ENCODE assay signal across 11 cellular contexts in genomic region chr12:10033783-10034381, GRCh38. TPM values are rescaled to one million over a fixed set of nuclear protein-coding genes. Genes with fewer than 3 reads are reported as not detected.
DNase-seq lines count a peak whose midpoint lies in the region; ATAC-seq and TF ChIP-seq lines count a peak whose summit lies in the region.
"Had no signal": no experiment of that assay in that cellular context is flagged by ENCODE, and none has a peak within 500 bp of the region (broad histone marks: within the 10 kb centered on the region; RNA-seq: fewer than 3 reads in every experiment).

No MANE protein-coding gene starts in this region.

- DNase-seq in heart left ventricle, result no peak
- DNase-seq in left ventricle myocardium superior, result no peak
- DNase-seq in Peyer's patch, result no peak
- DNase-seq in fibroblast of pulmonary artery (ENCODE audit: low read depth), result peak; percentile 26
- no peak for DNase-seq in upper lobe of right lung
- DNase-seq in stimulated activated CD8-positive, alpha-beta memory T cell treated with anti-CD3 and anti-CD28 coated beads, Interleukin-4, amount 100 ng/mL, for 48 hours, result no peak
- no peak for DNase-seq in activated T-cell treated with anti-CD3 and anti-CD28 coated beads, Interleukin-2, amount 50 U/mL, for 72 hours

- H3K4me3 Mint-ChIP-seq in activated T-cell treated with anti-CD3 and anti-CD28 coated beads, Interleukin-2, amount 50 U/mL, for 72 hours, result no peak overlapping the region
- H3K4me3 Mint-ChIP-seq: T-helper 1 cell treated with Interleukin-12 subunit alpha and Interleukin-12 subunit beta and Interleukin-4 antibody, amounts not matched to agents 30 μg/mL and 1 μg/mL, for 36 hours had no signal

- H3K27ac ChIP-seq in heart left ventricle, result peak overlapping the region in 1 of 12 donors; percentile 46
- H3K27ac ChIP-seq in Peyer's patch, result no peak overlapping the region
- no peak overlapping the region for H3K27ac ChIP-seq in upper lobe of right lung

- H3K27me3 ChIP-seq in heart left ventricle, result no peaks in the 10 kb centered on the region
- no peaks in the 10 kb centered on the region for H3K27me3 ChIP-seq in Peyer's patch
- H3K27me3 ChIP-seq in upper lobe of right lung, result no peaks in the 10 kb centered on the region

- TF ChIP-seq POLR2A in heart left ventricle (IDR thresholded peaks at IDR 0.05) (no peak), Peyer's patch (IDR thresholded peaks at IDR 0.05) (no peak)

- H3K4me1 Mint-ChIP-seq in activated T-cell treated with anti-CD3 and anti-CD28 coated beads, Interleukin-2, amount 50 U/mL, for 72 hours (ENCODE audit: low read depth), result no peaks in the 10 kb centered on the region

- H3K9me3 ChIP-seq in heart left ventricle (no peaks in the 10 kb centered on the region), Peyer's patch (no peaks in the 10 kb centered on the region), upper lobe of right lung (no peaks in the 10 kb centered on the region)

- no peaks in the 10 kb centered on the region for H3K36me3 Mint-ChIP-seq in activated T-cell treated with anti-CD3 and anti-CD28 coated beads, Interleukin-2, amount 50 U/mL, for 72 hours (ENCODE audit: insufficient read depth in 2 of 2)

- H3K27me3 Mint-ChIP-seq in activated T-cell treated with anti-CD3 and anti-CD28 coated beads, Interleukin-2, amount 50 U/mL, for 72 hours (ENCODE audit: low read depth), result no peaks in the 10 kb centered on the region

- peaks cover 0 to 5% (median 0%) of the 10 kb centered on the region in 12 donors for H3K4me1 ChIP-seq in heart left ventricle
- no peaks in the 10 kb centered on the region for H3K4me1 ChIP-seq in Peyer's patch
- H3K4me1 ChIP-seq in upper lobe of right lung, result no peaks in the 10 kb centered on the region

- H3K36me3 ChIP-seq in heart left ventricle, result no peaks in the 10 kb centered on the region
- no peaks in the 10 kb centered on the region for H3K36me3 ChIP-seq in Peyer's patch
- H3K36me3 ChIP-seq in upper lobe of right lung, result no peaks in the 10 kb centered on the region

- no peaks in the 10 kb centered on the region for H3K9me3 Mint-ChIP-seq in activated T-cell treated with anti-CD3 and anti-CD28 coated beads, Interleukin-2, amount 50 U/mL, for 72 hours
- H3K9me3 Mint-ChIP-seq: T-helper 1 cell treated with Interleukin-12 subunit alpha and Interleukin-12 subunit beta and Interleukin-4 antibody, amounts not matched to agents 30 μg/mL and 1 μg/mL, for 36 hours had no signal

- H3K4me3 ChIP-seq in heart left ventricle (no peak overlapping the region), Peyer's patch (no peak overlapping the region), fibroblast of pulmonary artery (replicated peaks; ENCODE audit: low read depth, low read length) (no peak overlapping the region), upper lobe of right lung (no peak overlapping the region)

- intact Hi-C loops in heart left ventricle (cut with DNase I), result loop anchor here (1.0 to 5.0 kb wide), 7 partner anchors 65 to 158 kb away; partner anchors contain the start of gene CLEC1A (in 1 of the 10)
- intact Hi-C loops in left ventricle myocardium superior (cut with micrococcal nuclease), result loop anchor here (5.0 kb wide), 1 partner anchor 108 kb away; no protein-coding TSS in a partner anchor
- intact Hi-C loops in upper lobe of right lung (cut with DNase I), result no loop called here

- no peak overlapping the region for H3K27ac Mint-ChIP-seq in activated T-cell treated with anti-CD3 and anti-CD28 coated beads, Interleukin-2, amount 50 U/mL, for 72 hours
- H3K27ac Mint-ChIP-seq: T-helper 1 cell treated with Interleukin-12 subunit alpha and Interleukin-12 subunit beta and Interleukin-4 antibody, amounts not matched to agents 30 μg/mL and 1 μg/mL, for 36 hours had no signal

- ATAC-seq in heart left ventricle (no peak), left ventricle myocardium superior (no peak), upper lobe of right lung (no peak), GM19351 (IDR thresholded peaks at IDR 0.05; ENCODE audit: unreplicated experiment) (no peak)
- ATAC-seq in activated T-cell treated with anti-CD3 and anti-CD28 coated beads, Interleukin-2, amount 50 U/mL, for 72 hours (replicated peaks in 1 of 2), result no peak

- peak in 11 of 12 donors; percentile 40 to 77 (median 59) for TF ChIP-seq CTCF in heart left ventricle (IDR thresholded peaks at IDR 0.05)
- TF ChIP-seq CTCF in Peyer's patch (IDR thresholded peaks at IDR 0.05), result peak in 5 of 6 experiments; percentile 17 to 27 (median 25)
- TF ChIP-seq CTCF in fibroblast of pulmonary artery (IDR thresholded peaks at IDR 0.05; ENCODE audit: low read length, missing control alignments), result peak; percentile 36
- TF ChIP-seq CTCF in upper lobe of right lung (IDR thresholded peaks at IDR 0.05), result peak; percentile 56

RNA-seq across cellular contexts. Expression of gene CLEC9A, which starts 3.4 kb away (rescaled TPM):
- total RNA-seq in heart left ventricle, result under 1 TPM in 4 of 9 donors, not detected in 5; 0.12 to 0.24 (median 0.22) TPM
- under 1 TPM in 1 of 2 donors, not detected in 1; 0.04 TPM for polyA plus RNA-seq in heart left ventricle
- not detected for total RNA-seq in left ventricle myocardium superior
- total RNA-seq in Peyer's patch, result 1 to 10 TPM in 1 of 4 donors, not detected in 3; 2.5 TPM
- total RNA-seq in upper lobe of right lung, result 0.43 TPM
- not detected for total RNA-seq in activated T-cell treated with anti-CD3 and anti-CD28 coated beads, Interleukin-2, amount 50 U/mL, for 72 hours
- total RNA-seq: Daoy, skeletal muscle tissue had no signal

RNA-seq across cellular contexts. Expression of gene CLEC12B, which starts 23.5 kb away (rescaled TPM):
- total RNA-seq in heart left ventricle (under 1 TPM in 2 of 9 donors, not detected in 7; 0.43 to 0.59 TPM), left ventricle myocardium superior (not detected), Peyer's patch (not detected), upper lobe of right lung (1.4 TPM)
- polyA plus RNA-seq in heart left ventricle, result not detected
- not detected for total RNA-seq in activated T-cell treated with anti-CD3 and anti-CD28 coated beads, Interleukin-2, amount 50 U/mL, for 72 hours
- total RNA-seq: Daoy, skeletal muscle tissue had no signal

RNA-seq across cellular contexts. Expression of gene CLEC1B, which starts 35.0 kb away (rescaled TPM):
- total RNA-seq in heart left ventricle (not detected), left ventricle myocardium superior (not detected), Peyer's patch (not detected), upper lobe of right lung (not detected)
- polyA plus RNA-seq in heart left ventricle, result not detected
- total RNA-seq in activated T-cell treated with anti-CD3 and anti-CD28 coated beads, Interleukin-2, amount 50 U/mL, for 72 hours, result not detected
- total RNA-seq: Daoy, skeletal muscle tissue had no signal
